In the genomic region with DNA sequence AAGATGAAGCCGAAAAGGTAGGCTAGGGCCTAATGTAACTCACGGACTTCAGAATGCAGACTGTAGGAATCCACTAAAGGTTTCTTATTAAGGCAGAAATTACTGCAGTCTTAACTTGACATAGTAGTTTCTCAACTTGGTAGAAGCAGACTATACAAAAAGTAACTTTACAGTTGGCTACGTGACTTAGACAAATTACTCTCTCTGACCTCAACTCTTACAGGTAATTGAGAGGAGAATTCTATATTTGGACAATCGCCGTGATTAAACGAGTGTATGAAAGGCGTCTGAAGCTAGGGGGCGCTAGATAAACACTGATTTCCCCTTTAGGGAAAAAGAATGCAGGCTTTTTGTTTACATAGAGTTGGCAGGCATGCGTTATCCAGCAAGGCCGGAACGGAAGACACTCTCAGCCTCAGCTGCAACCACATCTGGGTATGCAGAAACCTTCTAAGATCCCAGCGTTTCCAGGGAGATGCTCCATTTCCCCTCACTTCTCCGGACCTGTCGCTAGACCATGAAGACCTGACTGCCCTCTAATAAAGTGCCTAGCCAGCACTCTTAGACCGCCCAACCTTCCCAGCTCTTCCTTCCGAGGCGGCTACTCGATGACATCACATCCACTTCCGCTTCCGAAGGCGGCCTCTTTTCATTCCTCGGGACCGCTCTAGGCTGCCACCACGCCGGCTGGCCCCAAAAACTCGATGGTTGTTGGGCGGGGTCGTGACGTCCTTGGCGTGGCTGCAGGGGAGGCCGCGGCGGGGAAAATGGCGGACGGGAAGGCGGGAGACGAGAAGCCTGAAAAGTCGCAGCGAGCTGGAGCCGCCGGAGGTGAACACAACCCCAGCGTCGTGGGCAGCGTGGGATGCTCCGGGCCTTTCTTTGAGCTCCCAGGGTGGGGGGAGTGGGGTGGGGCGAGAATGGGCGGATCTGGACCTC, we compare ENCODE assay signal across 1 cellular context.
TF ChIP-seq lines count a peak whose summit lies in the region.

Gene PCNP (plus strand): TSS at position 732 of the 939 bp plus-strand sequence. CDS start 36 bp downstream, at position 768.

TF ChIP-seq in HepG2, 621 proteins besides CTCF, POLR2A, EP300 and RAD21 (continued from another document and continues in another):
- no peak for TF ChIP-seq LRRFIP1 (CRISPR knock-in tag; conservative IDR thresholded peaks at IDR 0.05)
- TF ChIP-seq RERE (CRISPR knock-in tag; IDR thresholded peaks at IDR 0.05; ENCODE audit: low read depth), result no peak
- 0 out of 2 replicates have a peak, but pooled peaks have one; percentile 49 for TF ChIP-seq SMAD3 (CRISPR knock-in tag; IDR thresholded peaks at IDR 0.05)
- TF ChIP-seq ZNF253 (CRISPR knock-in tag; IDR thresholded peaks at IDR 0.05; ENCODE audit: borderline replicate concordance), result no peak; the same call in 1 of the 2 replicates
- no peak for TF ChIP-seq SMARCE1 (IDR thresholded peaks at IDR 0.05; ENCODE audit: borderline replicate concordance)
- TF ChIP-seq XBP1 (CRISPR knock-in tag; IDR thresholded peaks at IDR 0.05), result peak; percentile 11; the same call in 1 of the 2 replicates
- no peak for TF ChIP-seq NAIF1 (CRISPR knock-in tag; IDR thresholded peaks at IDR 0.05; ENCODE audit: borderline replicate concordance)
- TF ChIP-seq SMARCC2 (IDR thresholded peaks at IDR 0.05), result no peak
- peak; percentile 90; the same call in 1 of the 2 replicates for TF ChIP-seq ZNF788 (CRISPR knock-in tag; IDR thresholded peaks at IDR 0.05; ENCODE audit: borderline replicate concordance)
- 0 out of 2 replicates have a peak, but pooled peaks have one; percentile 54 for TF ChIP-seq IRF9 (CRISPR knock-in tag; IDR thresholded peaks at IDR 0.05; ENCODE audit: borderline replicate concordance)
- no peak for TF ChIP-seq ZNF567 (CRISPR knock-in tag; IDR thresholded peaks at IDR 0.05; ENCODE audit: borderline replicate concordance)
- TF ChIP-seq AKAP8 (CRISPR knock-in tag; IDR thresholded peaks at IDR 0.05), result no peak
- TF ChIP-seq, protein P1, sequence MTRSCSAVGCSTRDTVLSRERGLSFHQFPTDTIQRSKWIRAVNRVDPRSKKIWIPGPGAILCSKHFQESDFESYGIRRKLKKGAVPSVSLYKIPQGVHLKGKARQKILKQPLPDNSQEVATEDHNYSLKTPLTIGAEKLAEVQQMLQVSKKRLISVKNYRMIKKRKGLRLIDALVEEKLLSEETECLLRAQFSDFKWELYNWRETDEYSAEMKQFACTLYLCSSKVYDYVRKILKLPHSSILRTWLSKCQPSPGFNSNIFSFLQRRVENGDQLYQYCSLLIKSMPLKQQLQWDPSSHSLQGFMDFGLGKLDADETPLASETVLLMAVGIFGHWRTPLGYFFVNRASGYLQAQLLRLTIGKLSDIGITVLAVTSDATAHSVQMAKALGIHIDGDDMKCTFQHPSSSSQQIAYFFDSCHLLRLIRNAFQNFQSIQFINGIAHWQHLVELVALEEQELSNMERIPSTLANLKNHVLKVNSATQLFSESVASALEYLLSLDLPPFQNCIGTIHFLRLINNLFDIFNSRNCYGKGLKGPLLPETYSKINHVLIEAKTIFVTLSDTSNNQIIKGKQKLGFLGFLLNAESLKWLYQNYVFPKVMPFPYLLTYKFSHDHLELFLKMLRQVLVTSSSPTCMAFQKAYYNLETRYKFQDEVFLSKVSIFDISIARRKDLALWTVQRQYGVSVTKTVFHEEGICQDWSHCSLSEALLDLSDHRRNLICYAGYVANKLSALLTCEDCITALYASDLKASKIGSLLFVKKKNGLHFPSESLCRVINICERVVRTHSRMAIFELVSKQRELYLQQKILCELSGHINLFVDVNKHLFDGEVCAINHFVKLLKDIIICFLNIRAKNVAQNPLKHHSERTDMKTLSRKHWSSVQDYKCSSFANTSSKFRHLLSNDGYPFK (CRISPR knock-in tag; IDR thresholded peaks at IDR 0.05; ENCODE audit: borderline replicate concordance), result peak; percentile 94
- TF ChIP-seq NR2F1 (CRISPR knock-in tag; IDR thresholded peaks at IDR 0.05), result no peak
- TF ChIP-seq FOXM1 (CRISPR knock-in tag; IDR thresholded peaks at IDR 0.05), result no peak
- peak; percentile 96 for TF ChIP-seq CREB1 (IDR thresholded peaks at IDR 0.05)
- TF ChIP-seq CREB1 (CRISPR knock-in tag; IDR thresholded peaks at IDR 0.05), result peak; percentile 99
- no peak for TF ChIP-seq AKNA (CRISPR knock-in tag; IDR thresholded peaks at IDR 0.05; ENCODE audit: borderline replicate concordance)
- TF ChIP-seq ZNF362 (CRISPR knock-in tag; IDR thresholded peaks at IDR 0.05; ENCODE audit: borderline replicate concordance), result no peak
- TF ChIP-seq ZNF367 (CRISPR knock-in tag; IDR thresholded peaks at IDR 0.05; ENCODE audit: borderline replicate concordance), result no peak
- TF ChIP-seq ZNF577 (CRISPR knock-in tag; IDR thresholded peaks at IDR 0.05; ENCODE audit: borderline replicate concordance, low read depth), result no peak
- no peak; the same call in 1 of the 2 replicates for TF ChIP-seq ZNF510 (CRISPR knock-in tag; IDR thresholded peaks at IDR 0.05; ENCODE audit: low read depth)
- TF ChIP-seq PRDM4 (CRISPR knock-in tag; IDR thresholded peaks at IDR 0.05; ENCODE audit: borderline replicate concordance), result no peak
- no peak for TF ChIP-seq ZFAT (CRISPR knock-in tag; conservative IDR thresholded peaks at IDR 0.05)
- peak; percentile 37; the same call in 1 of the 2 replicates for TF ChIP-seq TFE3 (CRISPR knock-in tag; IDR thresholded peaks at IDR 0.05)
